Comparison of ENCODE assay signal across 18 cellular contexts in the genomic region with DNA sequence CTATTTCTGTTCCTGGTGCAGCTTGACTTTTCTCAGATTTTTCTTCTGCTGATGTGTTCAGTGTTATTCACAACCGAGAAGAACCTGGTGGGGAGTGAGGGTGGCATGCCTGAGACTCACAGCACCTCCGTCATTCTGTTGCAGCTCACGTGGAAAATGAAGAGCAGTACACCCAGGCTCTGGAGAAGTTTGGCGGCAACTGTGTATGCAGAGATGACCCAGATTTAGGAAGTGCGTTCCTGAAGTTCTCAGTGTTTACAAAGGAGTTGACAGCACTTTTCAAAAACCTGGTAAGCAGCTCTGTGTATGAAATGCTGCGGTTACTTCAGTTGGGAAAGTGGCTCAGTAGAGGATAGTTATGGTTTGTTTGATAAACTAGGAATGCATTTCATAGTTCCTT.
"Had no signal": no experiment of that assay in that cellular context is flagged by ENCODE, and none has a peak within 500 bp of the region (broad histone marks: within the 10 kb centered on the region; RNA-seq: fewer than 3 reads in every experiment).

No MANE protein-coding gene starts in this region.

- H3K4me1 Mint-ChIP-seq: activated CD4-positive, alpha-beta T cell treated with anti-CD3 and anti-CD28 coated beads, Interleukin-2, amount 10 ng/mL, durations not matched to agents 24 days and 14 days had no signal

- H3K4me1 ChIP-seq: adrenal gland had no signal

- H3K27ac ChIP-seq: adrenal gland, brain microvascular endothelial cell, gastrocnemius medialis, lower lobe of right lung, psoas muscle had no signal

- DNase-seq: activated CD4-positive, alpha-beta T cell treated with anti-CD3 and anti-CD28 coated beads, Interleukin-2, amount 10 ng/mL, durations not matched to agents 24 days and 14 days; activated naive CD4-positive, alpha-beta T cell treated with anti-CD3 and anti-CD28 coated beads, Interleukin-2, amount 50 U/mL, for 16 hours; adrenal gland; brain microvascular endothelial cell; esophagus squamous epithelium; gastrocnemius medialis; kidney glomerular epithelial cell; lower lobe of right lung; occipital lobe; psoas muscle; SHP77; stimulated activated CD4-positive, alpha-beta T cell treated with anti-CD3 and anti-CD28 coated beads, Interleukin-4, amount 100 ng/mL, for 4 hours; trophoblast cell had no signal

- ATAC-seq: gastrocnemius medialis; lower lobe of right lung; natural killer cell treated with Interleukin-12 subunit alpha and Interleukin-12 subunit beta and Interleukin-15 and Interleukin-18, amount 100 ng/mL, for 72 hours; psoas muscle; SK-N-SH treated with all-trans-retinoic acid at 6 μM for 48 hours; WTC11 had no signal

- H3K27ac Mint-ChIP-seq: activated CD4-positive, alpha-beta T cell treated with anti-CD3 and anti-CD28 coated beads, Interleukin-2, amount 10 ng/mL, durations not matched to agents 24 days and 14 days; activated T-helper 1 cell treated with anti-CD3 and anti-CD28 coated beads, Interleukin-12 subunit alpha, Interleukin-12 subunit beta, Interleukin-2, Interleukin-4 antibody, amounts not matched to agents 30 ng/mL and 10 ng/mL and 1 ng/mL, durations not matched to agents 14 hours and 24 hours and 36 hours; natural killer cell treated with Interleukin-12 subunit alpha and Interleukin-12 subunit beta and Interleukin-15 and Interleukin-18, amount 100 ng/mL, for 72 hours; T-helper 1 cell treated with Interleukin-12 subunit alpha and Interleukin-12 subunit beta and Interleukin-4 antibody, amounts not matched to agents 30 μg/mL and 1 μg/mL, for 36 hours; WTC11 had no signal

- H3K4me3 ChIP-seq: adrenal gland, esophagus squamous epithelium, gastrocnemius medialis, lower lobe of right lung, psoas muscle had no signal

- H3K36me3 Mint-ChIP-seq: natural killer cell treated with Interleukin-12 subunit alpha and Interleukin-12 subunit beta and Interleukin-15 and Interleukin-18, amount 100 ng/mL, for 72 hours; WTC11 had no signal

- H3K4me3 Mint-ChIP-seq: activated CD4-positive, alpha-beta T cell treated with anti-CD3 and anti-CD28 coated beads, Interleukin-2, amount 10 ng/mL, durations not matched to agents 24 days and 14 days; activated T-helper 1 cell treated with anti-CD3 and anti-CD28 coated beads, Interleukin-12 subunit alpha, Interleukin-12 subunit beta, Interleukin-2, Interleukin-4 antibody, amounts not matched to agents 30 ng/mL and 10 ng/mL and 1 ng/mL, durations not matched to agents 14 hours and 24 hours and 36 hours; natural killer cell treated with Interleukin-12 subunit alpha and Interleukin-12 subunit beta and Interleukin-15 and Interleukin-18, amount 100 ng/mL, for 72 hours; T-helper 1 cell treated with Interleukin-12 subunit alpha and Interleukin-12 subunit beta and Interleukin-4 antibody, amounts not matched to agents 30 μg/mL and 1 μg/mL, for 36 hours; WTC11 had no signal

- H3K9me3 ChIP-seq: adrenal gland, esophagus squamous epithelium, gastrocnemius medialis, lower lobe of right lung, psoas muscle had no signal

- H3K27me3 ChIP-seq: adrenal gland, brain microvascular endothelial cell, esophagus squamous epithelium, gastrocnemius medialis had no signal

- H3K9me3 Mint-ChIP-seq: activated CD4-positive, alpha-beta T cell treated with anti-CD3 and anti-CD28 coated beads, Interleukin-2, amount 10 ng/mL, durations not matched to agents 24 days and 14 days; activated T-helper 1 cell treated with anti-CD3 and anti-CD28 coated beads, Interleukin-12 subunit alpha, Interleukin-12 subunit beta, Interleukin-2, Interleukin-4 antibody, amounts not matched to agents 30 ng/mL and 10 ng/mL and 1 ng/mL, durations not matched to agents 14 hours and 24 hours and 36 hours; natural killer cell treated with Interleukin-12 subunit alpha and Interleukin-12 subunit beta and Interleukin-15 and Interleukin-18, amount 100 ng/mL, for 72 hours; T-helper 1 cell treated with Interleukin-12 subunit alpha and Interleukin-12 subunit beta and Interleukin-4 antibody, amounts not matched to agents 30 μg/mL and 1 μg/mL, for 36 hours; WTC11 had no signal

- H3K36me3 ChIP-seq: esophagus squamous epithelium, gastrocnemius medialis, lower lobe of right lung had no signal
